ENCODE assay signal across 12 cellular contexts in genomic region chr22:46263208-46263575, GRCh38. TPM values are rescaled to one million over a fixed set of nuclear protein-coding genes. Genes with fewer than 3 reads are reported as not detected.
DNase-seq lines count a peak whose midpoint lies in the region; ATAC-seq and TF ChIP-seq lines count a peak whose summit lies in the region.
"Had no signal": no experiment of that assay in that cellular context is flagged by ENCODE, and none has a peak within 500 bp of the region (broad histone marks: within the 10 kb centered on the region; RNA-seq: fewer than 3 reads in every experiment).

Gene PKDREJ (minus strand): TSS chr22:46263343. CDS start chr22:46263322, 21 bp downstream.

- no peak within 1 kb of the TSS for H4K91ac ChIP-seq in trophoblast cell (ENCODE audit: low read depth, low read length)

- H3K4me3 ChIP-seq in BLaER1 (peak within 1 kb of the TSS; percentile 28), iPS DF 6.9 (ENCODE audit: low read length) (peak within 1 kb of the TSS; percentile 32; the same call in 1 of the 2 replicates), trophoblast cell (ENCODE audit: low read depth, low read length) (peak within 1 kb of the TSS; percentile 56)
- H3K4me3 ChIP-seq: SJSA1 had no signal

- H3K27ac Mint-ChIP-seq in WTC11, result no peak within 1 kb of the TSS
- H3K27ac Mint-ChIP-seq: activated CD4-positive, alpha-beta T cell treated with anti-CD3 and anti-CD28 coated beads, Interleukin-2, amount 10 ng/mL, durations not matched to agents 7 days and 5 days had no signal

- H3K9me3 Mint-ChIP-seq in WTC11, result peaks cover 32% of the 10 kb centered on the region

- peak within 1 kb of the TSS; percentile 60 for H3K4me3 Mint-ChIP-seq in WTC11
- H3K4me3 Mint-ChIP-seq: activated CD4-positive, alpha-beta T cell treated with anti-CD3 and anti-CD28 coated beads, Interleukin-2, amount 10 ng/mL, durations not matched to agents 7 days and 5 days had no signal

- WGBS in iPS DF 6.9 (ENCODE audit: insufficient coverage, insufficient read length), result no CpG with 5 or more reads among the region's 32 CpGs
- WGBS in trophoblast cell (ENCODE audit: extremely low coverage, insufficient coverage, insufficient read length), result no CpG with 5 or more reads among the region's 32 CpGs

- peaks cover 3% of the 10 kb centered on the region for H3K79me2 ChIP-seq in trophoblast cell (ENCODE audit: control insufficient read depth, insufficient read depth, low read length, poor library complexity)

- H2BK120ac ChIP-seq in trophoblast cell (ENCODE audit: insufficient read depth, low read length, poor library complexity), result no peak within 1 kb of the TSS

- H3K4me2 ChIP-seq in BLaER1 (no peak within 1 kb of the TSS), trophoblast cell (ENCODE audit: low read length) (peak within 1 kb of the TSS; percentile 63)

- POLR2A ChIA-PET in WTC11 (lab: Charles Lee), result interaction anchor here (0.6 to 1.3 kb wide), 2 partner anchors 14 to 1074 kb away, joined by 3 to 4 read pairs; partner anchors contain the start of gene CDPF1

- peaks cover 90% of the 10 kb centered on the region for H3K27me3 Mint-ChIP-seq in WTC11 (ENCODE audit: low read depth)

- no peak within 1 kb of the TSS for H3K23ac ChIP-seq in trophoblast cell (ENCODE audit: low read length)

- H3K9ac ChIP-seq in BLaER1 (no peak within 1 kb of the TSS), trophoblast cell (ENCODE audit: low read length) (peak within 1 kb of the TSS; percentile 5)

- no peak within 1 kb of the TSS for H3K18ac ChIP-seq in trophoblast cell (ENCODE audit: low read length)

- TF ChIP-seq CTCF in WTC11 (IDR thresholded peaks at IDR 0.05), result no peak

- no peak within 1 kb of the TSS for H2BK5ac ChIP-seq in trophoblast cell (ENCODE audit: low read depth, low read length, poor library complexity)

- H3K14ac ChIP-seq in trophoblast cell (ENCODE audit: low read length), result no peak within 1 kb of the TSS

- no peak within 1 kb of the TSS for H4K12ac ChIP-seq in trophoblast cell (ENCODE audit: low read depth, low read length)

- H2BK12ac ChIP-seq in trophoblast cell (ENCODE audit: low read length), result no peak within 1 kb of the TSS

- peaks cover 6% of the 10 kb centered on the region for H3K4me1 Mint-ChIP-seq in WTC11

- no peak within 1 kb of the TSS for H2AK5ac ChIP-seq in trophoblast cell (ENCODE audit: low read length)

- peak within 1 kb of the TSS; percentile 15 for H2AFZ ChIP-seq in trophoblast cell (ENCODE audit: insufficient read depth, low read length, poor library complexity)

- no peak within 1 kb of the TSS for H4K8ac ChIP-seq in trophoblast cell (ENCODE audit: low read depth, low read length)

- ATAC-seq in WTC11 (no peak; the same call in 1 of the 2 replicates), GM18502 (IDR thresholded peaks at IDR 0.05; ENCODE audit: poor library complexity, unreplicated experiment) (no peak), GM18505 (IDR thresholded peaks at IDR 0.05; ENCODE audit: unreplicated experiment) (no peak), GM18861 (IDR thresholded peaks at IDR 0.05; ENCODE audit: unreplicated experiment) (no peak)

- peaks cover 18% of the 10 kb centered on the region for H3K4me1 ChIP-seq in BLaER1
- no peaks in the 10 kb centered on the region; the same call in 1 of the 2 replicates for H3K4me1 ChIP-seq in iPS DF 6.9 (ENCODE audit: control insufficient read depth, insufficient read depth, low read length)
- H3K4me1 ChIP-seq in trophoblast cell (ENCODE audit: control insufficient read depth in 1 of 2, insufficient read depth in 2 of 2, low read length in 2 of 2), result peaks cover 3 to 7% of the 10 kb centered on the region in 2 experiments

- peaks cover 82% of the 10 kb centered on the region for H3K9me3 ChIP-seq in BLaER1
- H3K9me3 ChIP-seq in iPS DF 6.9 (ENCODE audit: control insufficient read depth, insufficient read depth, low read length), result no peaks in the 10 kb centered on the region
- peaks cover 20% of the 10 kb centered on the region for H3K9me3 ChIP-seq in trophoblast cell (ENCODE audit: insufficient read depth, low read depth, low read length)

- H4K20me1 ChIP-seq in BLaER1, result no peaks in the 10 kb centered on the region

- H3K27ac ChIP-seq in BLaER1 (no peak within 1 kb of the TSS), iPS DF 6.9 (ENCODE audit: low read length) (no peak within 1 kb of the TSS), trophoblast cell (ENCODE audit: low read depth, low read length) (no peak within 1 kb of the TSS)
- H3K27ac ChIP-seq: SJSA1 had no signal

- H3K27me3 ChIP-seq in BLaER1 (peaks cover 14% of the 10 kb centered on the region), iPS DF 6.9 (ENCODE audit: control insufficient read depth, insufficient read depth, low read length) (peaks cover 13% of the 10 kb centered on the region; the same call in 1 of the 2 replicates), trophoblast cell (ENCODE audit: insufficient read depth, low read length) (peaks cover 22% of the 10 kb centered on the region)

- H3K4ac ChIP-seq in trophoblast cell (ENCODE audit: low read depth, low read length), result no peak within 1 kb of the TSS

- CTCF ChIA-PET in WTC11 (lab: Charles Lee), result interaction anchor here (0.5 to 2.8 kb wide), 6 partner anchors 14 to 300 kb away, joined by 3 to 25 read pairs (median 4); partner anchors contain the start of gene CDPF1

- H3K36me3 ChIP-seq in BLaER1 (no peaks in the 10 kb centered on the region), iPS DF 6.9 (ENCODE audit: control insufficient read depth, insufficient read depth, low read length) (no peaks in the 10 kb centered on the region; the same call in 1 of the 2 replicates), trophoblast cell (ENCODE audit: control insufficient read depth in 1 of 2, insufficient read depth in 2 of 2, low read length in 2 of 2) (no peaks in the 10 kb centered on the region)
- H3K36me3 ChIP-seq: SJSA1 had no signal

- H3K36me3 Mint-ChIP-seq in WTC11, result peaks cover 32% of the 10 kb centered on the region

- H3K79me1 ChIP-seq in trophoblast cell (ENCODE audit: low read length), result peaks cover 3% of the 10 kb centered on the region

- no peak for DNase-seq in WTC11 (ENCODE audit: low spot score)
- DNase-seq in iPS DF 6.9 (ENCODE audit: low read depth, low spot score), result no peak
- DNase-seq in trophoblast cell, result no peak
- no peak for DNase-seq in stimulated activated CD4-positive, alpha-beta T cell treated with anti-CD3 and anti-CD28 coated beads, Interleukin-4, amount 100 ng/mL, for 4 hours
- DNase-seq: NCI-H446 treated with DMSO at 0.1 percent for 48 hours had no signal

- no peak for TF ChIP-seq POLR2A in GM18505 (IDR thresholded peaks at IDR 0.05; ENCODE audit: borderline replicate concordance, extremely low read depth, insufficient read depth, insufficient read length)

TF ChIP-seq in WTC11, 78 proteins besides CTCF, POLR2A, EP300 and RAD21 (continues in another document):
- TF ChIP-seq ZNF219 (CRISPR knock-in tag; IDR thresholded peaks at IDR 0.05; ENCODE audit: borderline replicate concordance) (no peak), CREM (CRISPR knock-in tag; IDR thresholded peaks at IDR 0.05) (no peak), ZNF263 (CRISPR knock-in tag; IDR thresholded peaks at IDR 0.05; ENCODE audit: low read depth) (no peak), AFF4 (CRISPR knock-in tag; IDR thresholded peaks at IDR 0.05; ENCODE audit: borderline replicate concordance) (0 out of 2 replicates have a peak, but pooled peaks have one; percentile 35)

RNA-seq across cellular contexts. Expression of gene PKDREJ, which starts in this region (rescaled TPM):
- total RNA-seq in WTC11 (2021), result 0.02 to 0.07 TPM in 2 of 3 replicates, not detected in the other
- under 0.01 TPM in 2 replicates for polyA plus RNA-seq in trophoblast cell (2013)
- total RNA-seq: activated CD4-positive, alpha-beta T cell treated with anti-CD3 and anti-CD28 coated beads, Interleukin-2, amount 10 ng/mL, durations not matched to agents 7 days and 5 days; SJSA1 had no signal
- polyA plus RNA-seq: BJ had no signal
